In the genomic region with DNA sequence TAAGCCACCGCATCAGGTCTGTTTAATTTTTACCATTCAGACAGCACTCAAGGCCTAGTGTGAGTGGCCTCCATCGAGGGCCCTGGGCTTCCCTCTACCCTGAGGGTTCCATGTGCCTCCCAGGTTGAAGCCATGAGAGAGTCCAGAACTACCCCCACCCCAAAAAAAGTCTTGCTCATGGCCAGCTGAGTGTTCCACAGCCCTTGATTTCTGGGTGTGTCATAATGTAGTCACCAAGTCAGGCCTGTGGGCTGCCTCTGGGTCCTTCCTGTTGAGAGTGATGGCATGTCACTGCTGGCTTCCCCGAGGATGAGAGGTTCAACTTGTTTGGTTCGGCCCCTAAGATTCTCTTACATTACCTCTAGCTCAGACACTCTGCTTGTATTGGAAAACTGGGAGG, we compare ENCODE assay signal across 8 cellular contexts.
DNase-seq lines count a peak whose midpoint lies in the region; ATAC-seq and TF ChIP-seq lines count a peak whose summit lies in the region.

No MANE protein-coding gene starts in this region.

- peak overlapping the region; percentile 25; the same call in 1 of the 2 replicates for H3K4me2 ChIP-seq in SK-N-SH

- no peak overlapping the region for H3K9ac ChIP-seq in SK-N-SH

- H3K27ac ChIP-seq in SK-N-SH (ENCODE audit: low read depth in 2 of 2, low read length in 1 of 2), result peak overlapping the region in 1 of 2 experiments; percentile 34; a peak in 2 of 4 replicates
- H3K27ac ChIP-seq in stomach, result peak overlapping the region; percentile 35 to 64 (median 59)
- H3K27ac ChIP-seq in coronary artery, result no peak overlapping the region

- no peaks in the 10 kb centered on the region for H3K36me3 ChIP-seq in SK-N-SH (replicated peaks in 1 of 2; ENCODE audit: control insufficient read depth in 1 of 2, insufficient read depth in 2 of 2, low read length in 1 of 2)
- H3K36me3 ChIP-seq in stomach, result no peaks in the 10 kb centered on the region

- H3K27me3 ChIP-seq in SK-N-SH (ENCODE audit: insufficient read depth), result no peaks in the 10 kb centered on the region
- no peaks in the 10 kb centered on the region for H3K27me3 ChIP-seq in stomach

- no peaks in the 10 kb centered on the region for H3K9me2 ChIP-seq in SK-N-SH

- H3K79me2 ChIP-seq in SK-N-SH (ENCODE audit: insufficient read depth), result peaks cover 25% of the 10 kb centered on the region; the same call in 1 of the 2 replicates

- no peaks in the 10 kb centered on the region for H4K20me1 ChIP-seq in SK-N-SH (ENCODE audit: insufficient read depth)

- no peak overlapping the region for H2AFZ ChIP-seq in SK-N-SH (ENCODE audit: low read depth)

- TF ChIP-seq CTCF in SK-N-SH (IDR thresholded peaks at IDR 0.05) (no peak), stomach (IDR thresholded peaks at IDR 0.05) (no peak), coronary artery (IDR thresholded peaks at IDR 0.05) (no peak)

- POLR2A ChIA-PET in SK-N-SH (lab: Yijun Ruan, JAX), result interaction anchor here (2.0 kb wide), 1 partner anchor 128 kb away, joined by 6 read pairs; no protein-coding TSS in a partner anchor

- CTCF ChIA-PET in SK-N-SH (lab: Yijun Ruan, JAX), result interaction anchor here (1.2 to 14.5 kb wide), 7 partner anchors 8 to 128 kb away, joined by 3 to 284 read pairs (median 78); partner anchors contain the start of gene PITPNC1

- intact Hi-C loops in stomach (cut with DNase I; ENCODE audit: low total_unique reads), result loop anchor here (5.0 kb wide), 1 partner anchor 100 kb away; the partner anchor contains the start of gene PITPNC1

- no peak for ATAC-seq in SK-N-SH treated with all-trans-retinoic acid at 6 μM for 48 hours
- ATAC-seq in GM21717 (IDR thresholded peaks at IDR 0.05; ENCODE audit: unreplicated experiment), result no peak

- H3F3A ChIP-seq in SK-N-SH (replicated peaks; ENCODE audit: insufficient read depth), result peaks cover 5% of the 10 kb centered on the region

- H3K9me3 ChIP-seq in SK-N-SH (no peaks in the 10 kb centered on the region), stomach (no peaks in the 10 kb centered on the region)

- H3K4me3 ChIP-seq in SK-N-SH (ENCODE audit: low read depth in 2 of 2, low read length in 1 of 2), result no peak overlapping the region
- H3K4me3 ChIP-seq in stomach, result no peak overlapping the region
- H3K4me3 ChIP-seq in coronary artery, result no peak overlapping the region

- DNase-seq in SK-N-SH, result no peak
- DNase-seq in activated T-helper 1 cell treated with anti-CD3 and anti-CD28 coated beads, Interleukin-2, amount 50 U/mL, for 16 hours (ENCODE audit: low read depth in 1 of 2, low spot score in 1 of 2), result peak; percentile 18 to 32
- DNase-seq in medulla oblongata (ENCODE audit: extremely low spot score), result peak; percentile 17
- no peak for DNase-seq in stomach
- DNase-seq in NCI-H2171 (lab: John Stamatoyannopoulos, UW), result no peak
- DNase-seq in coronary artery (ENCODE audit: low spot score), result no peak

- no peak for TF ChIP-seq POLR2A in stomach (IDR thresholded peaks at IDR 0.05)

- H3K4me1 ChIP-seq in SK-N-SH (ENCODE audit: control insufficient read depth in 1 of 2, insufficient read depth in 2 of 2, low read depth in 1 of 2, low read length in 1 of 2) (peaks cover 4 to 14% of the 10 kb centered on the region in 2 experiments; a peak in 3 of 4 replicates), stomach (peaks cover 5 to 25% (median 12%) of the 10 kb centered on the region in 4 donors)

- no peak for TF ChIP-seq RAD21 in SK-N-SH (IDR thresholded peaks at IDR 0.05; ENCODE audit: low read length)

- TF ChIP-seq EP300 in SK-N-SH (IDR thresholded peaks at IDR 0.05; ENCODE audit: borderline replicate concordance in 1 of 2, low read depth in 1 of 2, low read length in 1 of 2) (no peak), stomach (IDR thresholded peaks at IDR 0.05) (no peak)

- WGBS in SK-N-SH (ENCODE audit: low lambda C conversion rate), result 80% methylated on average over 4 of the region's 4 CpGs
- 80 to 87% (median 83%) methylated on average over 4 of the region's 4 CpGs for WGBS in stomach, 5 donors

TF ChIP-seq in SK-N-SH, 30 proteins besides CTCF, POLR2A, EP300 and RAD21:
- peak; percentile 40; the same call in 1 of the 2 replicates for TF ChIP-seq TCF12 (IDR thresholded peaks at IDR 0.05)
- TF ChIP-seq PBX3 (IDR thresholded peaks at IDR 0.05), result peak; percentile 35; the same call in 1 of the 2 replicates
- TF ChIP-seq REST (IDR thresholded peaks at IDR 0.05; ENCODE audit: low read depth, low read length), result no peak

TF ChIP-seq in SK-N-SH treated with all-trans-retinoic acid at 6 μM for 48 hours, 23 proteins besides CTCF, POLR2A, EP300 and RAD21:
- TF ChIP-seq TCF4 (CRISPR knock-in tag; IDR thresholded peaks at IDR 0.05; ENCODE audit: borderline replicate concordance) (no peak), BACH2 (CRISPR knock-in tag; IDR thresholded peaks at IDR 0.05; ENCODE audit: borderline replicate concordance) (no peak), TOX (CRISPR knock-in tag; IDR thresholded peaks at IDR 0.05; ENCODE audit: borderline replicate concordance) (no peak), ARNTL (CRISPR knock-in tag; IDR thresholded peaks at IDR 0.05; ENCODE audit: borderline replicate concordance, low read depth) (no peak), CSDC2 (CRISPR knock-in tag; IDR thresholded peaks at IDR 0.05) (no peak), POU6F1 (CRISPR knock-in tag; IDR thresholded peaks at IDR 0.05; ENCODE audit: borderline replicate concordance, low read depth) (no peak), ESRRG (CRISPR knock-in tag; IDR thresholded peaks at IDR 0.05) (no peak), ISL1 (CRISPR knock-in tag; IDR thresholded peaks at IDR 0.05) (no peak), CREB5 (CRISPR knock-in tag; IDR thresholded peaks at IDR 0.05; ENCODE audit: low read depth) (no peak), ZFP30 (CRISPR knock-in tag; IDR thresholded peaks at IDR 0.05) (no peak), ZC3H10 (CRISPR knock-in tag; IDR thresholded peaks at IDR 0.05) (no peak), CSRNP3 (CRISPR knock-in tag; IDR thresholded peaks at IDR 0.05) (no peak), ZNF565 (CRISPR knock-in tag; conservative IDR thresholded peaks at IDR 0.05; ENCODE audit: low read depth) (no peak), ZNF70 (CRISPR knock-in tag; IDR thresholded peaks at IDR 0.05) (no peak), PPARA (CRISPR knock-in tag; IDR thresholded peaks at IDR 0.05; ENCODE audit: borderline replicate concordance) (no peak), PATZ1 (CRISPR knock-in tag; IDR thresholded peaks at IDR 0.05; ENCODE audit: borderline replicate concordance) (no peak), RARB (CRISPR knock-in tag; IDR thresholded peaks at IDR 0.05) (no peak), ZFP3 (CRISPR knock-in tag; IDR thresholded peaks at IDR 0.05) (no peak), OSR1 (CRISPR knock-in tag; IDR thresholded peaks at IDR 0.05) (no peak), GLIS3 (CRISPR knock-in tag; IDR thresholded peaks at IDR 0.05) (no peak)

Comparison
In these comparisons a context has a peak if more than half of its experiments do, and no peak if none do; other contexts are left out.
1. DNase-seq: peak in activated T-helper 1 cell treated with anti-CD3 and anti-CD28 coated beads, Interleukin-2, amount 50 U/mL, for 16 hours (2 of 2) and medulla oblongata (single experiment); none in SK-N-SH (single experiment), stomach (single experiment), NCI-H2171 (single experiment) and coronary artery (single experiment).
2. H3K27ac ChIP-seq: peak in stomach (5 of 5); none in coronary artery (0 of 2).